Comparison of ENCODE assay signal across 26 cellular contexts in genomic region chr16:6427621-6428020, GRCh38.
A peak's percentile ranks its signal among the peaks of the same experiment; 100 is the strongest.
DNase-seq lines count a peak whose midpoint lies in the region; ATAC-seq, FAIRE-seq and TF ChIP-seq lines count a peak whose summit lies in the region.
"Had no signal": no experiment of that assay in that cellular context is flagged by ENCODE, and none has a peak within 500 bp of the region (broad histone marks: within the 10 kb centered on the region; RNA-seq: fewer than 3 reads in every experiment).

No MANE protein-coding gene starts in this region.

- no peaks in the 10 kb centered on the region for H3K27me3 Mint-ChIP-seq in activated T-cell treated with anti-CD3 and anti-CD28 coated beads, Interleukin-2, amount 50 U/mL, for 72 hours (ENCODE audit: low read depth)
- H3K27me3 Mint-ChIP-seq: CD4-positive, alpha-beta memory T cell; CD4-positive, CD25-positive, alpha-beta regulatory T cell; CD8-positive, alpha-beta memory T cell had no signal

- dilution Hi-C loops in IMR-90 (cut with HindIII; ENCODE audit: low sequenced_read_pairs, unreplicated experiment): no loop called here

- no peak for TF ChIP-seq POLR2A in IMR-90 (IDR thresholded peaks at IDR 0.05; ENCODE audit: low read depth, low read length)
- no peak for TF ChIP-seq POLR2A in K562 (conservative IDR thresholded peaks at IDR 0.05)

- CTCF ChIA-PET in IMR-90 (lab: Yijun Ruan, JAX): no interaction called here
- CTCF ChIA-PET in K562 (lab: Yijun Ruan, JAX; ENCODE audit: low intra/inter-chr PET ratio): no interaction called here

- H3K27ac Mint-ChIP-seq in activated T-cell treated with anti-CD3 and anti-CD28 coated beads, Interleukin-2, amount 50 U/mL, for 72 hours: no peak overlapping the region
- H3K27ac Mint-ChIP-seq: CD14-positive monocyte; CD4-positive, alpha-beta memory T cell; CD4-positive, CD25-positive, alpha-beta regulatory T cell; CD8-positive, alpha-beta memory T cell had no signal

- no peak overlapping the region for H2BK20ac ChIP-seq in IMR-90 (ENCODE audit: low read depth, low read length)

- H3K36me3 ChIP-seq in IMR-90 (ENCODE audit: control insufficient read depth, insufficient read depth, low read length): no peaks in the 10 kb centered on the region
- H3K36me3 ChIP-seq in K562 (ENCODE audit: control insufficient read depth, insufficient read depth, low read length): no peaks in the 10 kb centered on the region
- H3K36me3 ChIP-seq in osteoblast (ENCODE audit: insufficient read depth, low read length): no peaks in the 10 kb centered on the region
- H3K36me3 ChIP-seq: BE2C, BLaER1 had no signal

- H3K4me3 Mint-ChIP-seq in activated T-cell treated with anti-CD3 and anti-CD28 coated beads, Interleukin-2, amount 50 U/mL, for 72 hours: no peak overlapping the region
- H3K4me3 Mint-ChIP-seq: CD14-positive monocyte; CD4-positive, alpha-beta memory T cell; CD4-positive, CD25-positive, alpha-beta regulatory T cell; CD8-positive, alpha-beta memory T cell had no signal

- DNase-seq in IMR-90: no peak
- DNase-seq in K562 (ENCODE audit: extremely low read depth in 1 of 4, low spot score in 3 of 4): no peak
- DNase-seq in osteoblast (ENCODE audit: insufficient read length, low spot score, missing footprints): peak; percentile 58
- no peak for DNase-seq in NCI-H446 (lab: John Stamatoyannopoulos, UW)
- DNase-seq in activated T-cell treated with anti-CD3 and anti-CD28 coated beads, Interleukin-2, amount 50 U/mL, for 72 hours: no peak
- DNase-seq: 8988T; ACHN; BE2C; C1 segment of cervical spinal cord; CD4-positive, alpha-beta memory T cell; CD4-positive, CD25-positive, alpha-beta regulatory T cell; CD8-positive, alpha-beta memory T cell; COR-L47; DMS 273 treated with DMSO at 0.1 percent for 48 hours; DMS153; DMS53; DMS79; DND-41; EL; GDM1 had no signal

- no peak overlapping the region for H2BK15ac ChIP-seq in IMR-90 (ENCODE audit: low read depth, low read length)

- TF ChIP-seq CTCF in IMR-90 (conservative IDR thresholded peaks at IDR 0.05; ENCODE audit: low read depth, low read length) (no peak), K562 (IDR thresholded peaks at IDR 0.05 in 2 of 3, conservative IDR thresholded peaks at IDR 0.05 in 1 of 3; ENCODE audit: insufficient read depth in 2 of 3, low read depth in 1 of 3, low read length in 3 of 3) (no peak), osteoblast (IDR thresholded peaks at IDR 0.05; ENCODE audit: extremely low read depth, low read depth, low read length) (no peak)

- no peak overlapping the region for H3K4me2 ChIP-seq in IMR-90 (ENCODE audit: low read depth, low read length)
- no peak overlapping the region for H3K4me2 ChIP-seq in K562 (ENCODE audit: insufficient read depth, low read length)
- no peak overlapping the region for H3K4me2 ChIP-seq in osteoblast (ENCODE audit: insufficient read depth, low read length)
- H3K4me2 ChIP-seq: BLaER1 had no signal

- no peak overlapping the region for H4K8ac ChIP-seq in IMR-90 (ENCODE audit: low read depth in 2 of 2, low read length in 2 of 2)

- H2AK9ac ChIP-seq in IMR-90 (replicated peaks; ENCODE audit: low read depth, low read length, poor library complexity): no peak overlapping the region

- FAIRE-seq in K562 (lab: Jason Lieb, UNC): no peak
- FAIRE-seq: A204.1, GM12878, GM12892, GM18507 had no signal

- H3K4me1 ChIP-seq in IMR-90 (ENCODE audit: control insufficient read depth, insufficient read depth, low read length) (no peaks in the 10 kb centered on the region), K562 (replicated peaks in 1 of 2; ENCODE audit: control insufficient read depth in 2 of 2, insufficient read depth in 2 of 2, low read length in 2 of 2) (no peaks in the 10 kb centered on the region), osteoblast (ENCODE audit: insufficient read depth, low read length) (no peaks in the 10 kb centered on the region)
- H3K4me1 ChIP-seq: BE2C, BLaER1 had no signal

- no peak overlapping the region for H4K91ac ChIP-seq in IMR-90 (ENCODE audit: insufficient read depth, low read depth, low read length)

- H3K9me3 ChIP-seq in IMR-90 (ENCODE audit: control insufficient read depth, insufficient read depth, low read length): peaks cover 11% of the 10 kb centered on the region
- H3K9me3 ChIP-seq in K562 (replicated peaks; ENCODE audit: control insufficient read depth, insufficient read depth, low read depth, low read length): no peaks in the 10 kb centered on the region
- no peaks in the 10 kb centered on the region for H3K9me3 ChIP-seq in osteoblast (ENCODE audit: low read depth, low read length)
- H3K9me3 ChIP-seq: BE2C, BLaER1 had no signal

- WGBS in IMR-90 (ENCODE audit: extremely low coverage in 2 of 2, insufficient read length in 1 of 2), 2 experiments: no CpG with 5 or more reads among the region's 3 CpGs
- 0% methylated on average over 3 of the region's 3 CpGs for WGBS in K562 (ENCODE audit: insufficient coverage, low coverage, missing lambda C conversion rate)

- POLR2A ChIA-PET in IMR-90 (lab: Charles Lee; ENCODE audit: unreplicated experiment) (no interaction called here), K562 (lab: Yijun Ruan, JAX) (no interaction called here)

- H3K27ac ChIP-seq in IMR-90 (ENCODE audit: insufficient read depth, low read length) (no peak overlapping the region), K562 (ENCODE audit: extremely low read depth, low read depth, low read length) (no peak overlapping the region), osteoblast (ENCODE audit: low read depth, low read length) (no peak overlapping the region)
- H3K27ac ChIP-seq: BLaER1 had no signal

- H3K79me2 ChIP-seq in K562 (ENCODE audit: control insufficient read depth, insufficient read depth, low read length) (no peaks in the 10 kb centered on the region), osteoblast (ENCODE audit: insufficient read depth, low read length) (no peaks in the 10 kb centered on the region)

- H3K4me3 ChIP-seq in IMR-90 (ENCODE audit: insufficient read depth, low read depth, low read length) (no peak overlapping the region), K562 (no peak overlapping the region), osteoblast (ENCODE audit: insufficient read depth, low read length) (no peak overlapping the region)
- H3K4me3 ChIP-seq: BLaER1, GM12878 had no signal

- H2AK5ac ChIP-seq in IMR-90 (ENCODE audit: low read depth, low read length): no peak overlapping the region

- peaks cover 11 to 13% of the 10 kb centered on the region in 2 donors for H3K9me3 Mint-ChIP-seq in activated T-cell treated with anti-CD3 and anti-CD28 coated beads, Interleukin-2, amount 50 U/mL, for 72 hours

- BruUV-seq in IMR-90 (replicated peaks; lab: Mats Ljungman, UMichigan): no TSS peak
- BruUV-seq in K562 (replicated peaks; lab: Mats Ljungman, UMichigan): no TSS peak

- ATAC-seq in IMR-90 (ENCODE audit: low read depth): no peak
- no peak for ATAC-seq in K562
- ATAC-seq in activated T-cell treated with anti-CD3 and anti-CD28 coated beads, Interleukin-2, amount 50 U/mL, for 72 hours (replicated peaks in 1 of 2): no peak
- ATAC-seq: GM12878 had no signal

- in situ Hi-C loops in IMR-90 (cut with MboI; ENCODE audit: low sequenced_read_pairs) (no loop called here), K562 (cut with MboI) (no loop called here)

- no peak overlapping the region for H3K18ac ChIP-seq in IMR-90 (ENCODE audit: low read depth, low read length)

- H2BK120ac ChIP-seq in IMR-90 (ENCODE audit: low read depth, low read length): no peak overlapping the region

- no peak for TF ChIP-seq RAD21 in IMR-90 (IDR thresholded peaks at IDR 0.05; ENCODE audit: low read length)
- no peak for TF ChIP-seq RAD21 in K562 (CRISPR knock-in tag; conservative IDR thresholded peaks at IDR 0.05 in 1 of 2, IDR thresholded peaks at IDR 0.05 in 1 of 2)

- H3K79me1 ChIP-seq in IMR-90 (ENCODE audit: low read depth in 1 of 2, low read length in 2 of 2): no peaks in the 10 kb centered on the region

- no peaks in the 10 kb centered on the region for H3K4me1 Mint-ChIP-seq in activated T-cell treated with anti-CD3 and anti-CD28 coated beads, Interleukin-2, amount 50 U/mL, for 72 hours (ENCODE audit: low read depth)
- H3K4me1 Mint-ChIP-seq: CD14-positive monocyte; CD8-positive, alpha-beta memory T cell had no signal

- no peak overlapping the region for H3K56ac ChIP-seq in IMR-90 (ENCODE audit: extremely low read depth, insufficient read depth, low read length)

- no peak for TF ChIP-seq EP300 in K562 (IDR thresholded peaks at IDR 0.05; ENCODE audit: low read length)

- no peak overlapping the region for H3K23ac ChIP-seq in IMR-90 (ENCODE audit: low read depth, low read length)

- H3K9ac ChIP-seq in IMR-90 (ENCODE audit: low read depth, low read length) (no peak overlapping the region), K562 (ENCODE audit: insufficient read depth in 1 of 2, low read depth in 2 of 2, low read length in 2 of 2) (no peak overlapping the region)
- H3K9ac ChIP-seq: BLaER1 had no signal

- H3K9me1 ChIP-seq in IMR-90 (ENCODE audit: insufficient read depth, low read length) (no peaks in the 10 kb centered on the region), K562 (ENCODE audit: control insufficient read depth, insufficient read depth, low read length) (no peaks in the 10 kb centered on the region)

- H2AFZ ChIP-seq in IMR-90 (replicated peaks; ENCODE audit: low read length, poor library complexity): no peak overlapping the region
- no peak overlapping the region for H2AFZ ChIP-seq in K562 (ENCODE audit: low read depth, low read length)
- no peak overlapping the region for H2AFZ ChIP-seq in osteoblast (ENCODE audit: low read length)

- no peak overlapping the region for H4K5ac ChIP-seq in IMR-90 (ENCODE audit: low read depth, low read length)

- H3K36me3 Mint-ChIP-seq in activated T-cell treated with anti-CD3 and anti-CD28 coated beads, Interleukin-2, amount 50 U/mL, for 72 hours (ENCODE audit: insufficient read depth in 2 of 2): peaks cover 0 to 2% of the 10 kb centered on the region in 2 donors
- H3K36me3 Mint-ChIP-seq: CD14-positive monocyte; CD4-positive, alpha-beta memory T cell; CD4-positive, CD25-positive, alpha-beta regulatory T cell; CD8-positive, alpha-beta memory T cell had no signal

- intact Hi-C loops in IMR-90 (cut with micrococcal nuclease) (no loop called here), K562 (cut with micrococcal nuclease) (no loop called here)

- H2BK5ac ChIP-seq in IMR-90 (ENCODE audit: low read depth, low read length, poor library complexity, severe bottlenecking): no peak overlapping the region

- H4K20me1 ChIP-seq in IMR-90 (ENCODE audit: insufficient read depth, low read length): no peaks in the 10 kb centered on the region
- H4K20me1 ChIP-seq in K562 (replicated peaks; ENCODE audit: control insufficient read depth, insufficient read depth, low read length): no peaks in the 10 kb centered on the region
- H4K20me1 ChIP-seq in osteoblast (ENCODE audit: insufficient read depth, low read length): no peaks in the 10 kb centered on the region
- H4K20me1 ChIP-seq: BLaER1 had no signal

- H3K14ac ChIP-seq in IMR-90 (replicated peaks; ENCODE audit: low read depth, low read length): no peak overlapping the region

- H3K27me3 ChIP-seq in IMR-90 (ENCODE audit: control insufficient read depth, insufficient read depth, low read length): no peaks in the 10 kb centered on the region
- H3K27me3 ChIP-seq in K562 (ENCODE audit: control insufficient read depth in 2 of 2, insufficient read depth in 2 of 2, low read length in 2 of 2): no peaks in the 10 kb centered on the region
- no peaks in the 10 kb centered on the region for H3K27me3 ChIP-seq in osteoblast (ENCODE audit: insufficient read depth, low read length)
- H3K27me3 ChIP-seq: BE2C, BLaER1 had no signal

- no peak overlapping the region for H3K4ac ChIP-seq in IMR-90 (ENCODE audit: low read depth, low read length)
